In the genomic region with DNA sequence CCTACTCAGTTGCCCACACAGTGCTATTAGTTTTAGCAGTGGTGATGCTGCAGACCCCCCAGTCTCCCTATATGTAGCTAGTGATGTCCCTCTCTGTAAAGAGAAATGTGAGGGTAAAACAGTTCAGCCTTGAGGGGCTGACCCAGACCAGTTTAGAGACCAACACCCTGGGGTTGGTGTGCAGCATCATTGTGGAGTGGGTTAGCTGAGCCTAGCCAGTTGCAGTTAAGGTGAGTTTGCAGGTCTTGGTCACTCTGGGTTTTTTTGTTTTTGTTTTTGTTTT, we compare ENCODE assay signal across 8 cellular contexts. TPM values are rescaled to one million over a fixed set of nuclear protein-coding genes. Genes with fewer than 3 reads are reported as not detected.
DNase-seq lines count a peak whose midpoint lies in the region; ATAC-seq, FAIRE-seq and TF ChIP-seq lines count a peak whose summit lies in the region.

No MANE protein-coding gene starts in this region.

- peaks cover 80% of the 10 kb centered on the region for H4K20me1 ChIP-seq in astrocyte (ENCODE audit: insufficient read depth, low read length)

- H2AFZ ChIP-seq in astrocyte (ENCODE audit: low read depth, low read length) = no peak overlapping the region

- H3K36me3 ChIP-seq in astrocyte (ENCODE audit: insufficient read depth, low read length) = peaks cover 39% of the 10 kb centered on the region
- H3K36me3 ChIP-seq in liver (ENCODE audit: control insufficient read depth in 4 of 4, insufficient read depth in 3 of 4, low read depth in 1 of 4, low read length in 3 of 4) = peaks cover 0 to 42% (median 15%) of the 10 kb centered on the region in 4 donors
- H3K36me3 ChIP-seq in thymus (ENCODE audit: control insufficient read depth, insufficient read depth) = peaks cover 49% of the 10 kb centered on the region

- H3K4me3 ChIP-seq in astrocyte (ENCODE audit: insufficient read depth, low read depth, low read length) (peak overlapping the region; percentile 54), liver (ENCODE audit: low read depth in 1 of 3, low read length in 3 of 3) (peak overlapping the region; percentile 8 to 59 (median 30)), thymus (ENCODE audit: low read length) (peak overlapping the region; percentile 90)

- TF ChIP-seq RAD21 in liver (IDR thresholded peaks at IDR 0.05) = no peak

- H3K9me3 ChIP-seq in astrocyte (ENCODE audit: insufficient read depth, low read depth, low read length) (no peaks in the 10 kb centered on the region), liver (ENCODE audit: control insufficient read depth in 4 of 4, low read length in 3 of 4) (no peaks in the 10 kb centered on the region), thymus (ENCODE audit: control insufficient read depth) (no peaks in the 10 kb centered on the region)

- intact Hi-C loops in activated CD4-positive, alpha-beta T cell treated with anti-CD3 and anti-CD28 coated beads for 36 hours (cut with DNase I, micrococcal nuclease) = loop anchor here in 1 of 2 experiments (2.0 to 10.0 kb wide), 3 partner anchors 68 to 1302 kb away; partner anchors contain the start of genes CUTA and DXO

- POLR2A ChIA-PET in activated CD4-positive, alpha-beta T cell treated with anti-CD3 and anti-CD28 coated beads for 36 hours (lab: Charles Lee) = interaction anchor here (0.6 to 3.7 kb wide), 12 partner anchors 10 to 331 kb away, joined by 3 to 25 read pairs (median 4); partner anchors contain the start of genes KIFC1, PFDN6, RGL2 and WDR46

- peaks cover 46% of the 10 kb centered on the region for H3K4me1 ChIP-seq in astrocyte (ENCODE audit: insufficient read depth, low read length)
- H3K4me1 ChIP-seq in liver (ENCODE audit: control insufficient read depth in 4 of 4, insufficient read depth in 4 of 4, low read length in 3 of 4) = peaks cover 9 to 48% (median 36%) of the 10 kb centered on the region in 4 donors
- peaks cover 31% of the 10 kb centered on the region for H3K4me1 ChIP-seq in thymus (ENCODE audit: control insufficient read depth, insufficient read depth, low read length)

- FAIRE-seq in astrocyte (lab: Jason Lieb, UNC) = no peak

- TF ChIP-seq CTCF in astrocyte (IDR thresholded peaks at IDR 0.05; ENCODE audit: insufficient read depth, low read depth, low read length) (no peak), liver (IDR thresholded peaks at IDR 0.05; ENCODE audit: low read depth, low read length, missing input control) (no peak)

- H3K9ac ChIP-seq in astrocyte (ENCODE audit: low read length) (peak overlapping the region; percentile 66), liver (ENCODE audit: low read depth in 1 of 2, low read length in 2 of 2) (peak overlapping the region; percentile 39 to 41)

- DNase-seq in activated CD4-positive, alpha-beta T cell treated with anti-CD3 and anti-CD28 coated beads for 36 hours = no peak
- no peak for DNase-seq in activated CD4-positive, alpha-beta T cell treated with anti-CD3 and anti-CD28 coated beads for 1 hour
- DNase-seq in astrocyte (ENCODE audit: low read depth) (no peak), NCI-H146 (lab: John Stamatoyannopoulos, UW) (no peak), HUDEP-2 (lab: John Stamatoyannopoulos, UW; ENCODE audit: unreplicated experiment in 76 of 76) (no peak), GM03348 (ENCODE audit: low spot score) (no peak)

- H3K4me1 Mint-ChIP-seq in activated CD4-positive, alpha-beta T cell treated with anti-CD3 and anti-CD28 coated beads for 36 hours = peaks cover 39% of the 10 kb centered on the region
- peaks cover 26% of the 10 kb centered on the region for H3K4me1 Mint-ChIP-seq in astrocyte (ENCODE audit: low read depth, unreplicated experiment)

- peak overlapping the region; percentile 95 for H3K4me2 ChIP-seq in astrocyte (ENCODE audit: low read length)

- ATAC-seq in activated CD4-positive, alpha-beta T cell treated with anti-CD3 and anti-CD28 coated beads for 36 hours = no peak

- peak overlapping the region; percentile 91 for H3K4me3 Mint-ChIP-seq in activated CD4-positive, alpha-beta T cell treated with anti-CD3 and anti-CD28 coated beads for 36 hours
- peak overlapping the region; percentile 100 for H3K4me3 Mint-ChIP-seq in astrocyte (ENCODE audit: unreplicated experiment)

- no peaks in the 10 kb centered on the region for H3K27me3 Mint-ChIP-seq in activated CD4-positive, alpha-beta T cell treated with anti-CD3 and anti-CD28 coated beads for 36 hours
- no peaks in the 10 kb centered on the region for H3K27me3 Mint-ChIP-seq in astrocyte (ENCODE audit: low read depth, unreplicated experiment)

- peaks cover 58% of the 10 kb centered on the region for H3K36me3 Mint-ChIP-seq in activated CD4-positive, alpha-beta T cell treated with anti-CD3 and anti-CD28 coated beads for 36 hours (ENCODE audit: low read depth)
- H3K36me3 Mint-ChIP-seq in astrocyte (ENCODE audit: low read depth, unreplicated experiment) = peaks cover 21% of the 10 kb centered on the region

- H3K27me3 ChIP-seq in astrocyte (ENCODE audit: insufficient read depth, low read length) (no peaks in the 10 kb centered on the region), liver (ENCODE audit: control insufficient read depth in 4 of 4, insufficient read depth in 4 of 4, low read length in 3 of 4) (no peaks in the 10 kb centered on the region), thymus (ENCODE audit: control insufficient read depth, insufficient read depth) (no peaks in the 10 kb centered on the region)

- peak overlapping the region; percentile 90 for H3K27ac Mint-ChIP-seq in activated CD4-positive, alpha-beta T cell treated with anti-CD3 and anti-CD28 coated beads for 36 hours
- H3K27ac Mint-ChIP-seq in astrocyte (ENCODE audit: unreplicated experiment) = peak overlapping the region; percentile 95

- no peaks in the 10 kb centered on the region for H3K9me3 Mint-ChIP-seq in activated CD4-positive, alpha-beta T cell treated with anti-CD3 and anti-CD28 coated beads for 36 hours (ENCODE audit: low read depth)
- H3K9me3 Mint-ChIP-seq in astrocyte (ENCODE audit: unreplicated experiment) = no peaks in the 10 kb centered on the region

- H3K27ac ChIP-seq in astrocyte (ENCODE audit: low read depth, low read length) (peak overlapping the region; percentile 43), liver (ENCODE audit: low read depth in 1 of 2, low read length in 2 of 2) (peak overlapping the region; percentile 63 to 64), thymus (ENCODE audit: low read depth) (peak overlapping the region; percentile 97)

- CTCF ChIA-PET in activated CD4-positive, alpha-beta T cell treated with anti-CD3 and anti-CD28 coated beads for 36 hours (lab: Charles Lee) = interaction anchor here (0.9 to 4.0 kb wide), 4 partner anchors 13 to 41 kb away, joined by 3 to 17 read pairs (median 9); partner anchors contain the start of genes PFDN6, WDR46 and ZBTB22

- peaks cover 43% of the 10 kb centered on the region for H3K79me2 ChIP-seq in astrocyte (ENCODE audit: insufficient read depth, low read length)

TF ChIP-seq in liver, 16 proteins besides CTCF, POLR2A, EP300 and RAD21:
- TF ChIP-seq TAF1 (conservative IDR thresholded peaks at IDR 0.05) = no peak
- TF ChIP-seq SP1 (IDR thresholded peaks at IDR 0.05) = no peak
- TF ChIP-seq EGR1 (IDR thresholded peaks at IDR 0.05; ENCODE audit: low read depth in 2 of 2) = no peak

RNA-seq across cellular contexts. Expression of gene B3GALT4, which starts 0.4 kb away (rescaled TPM):
- total RNA-seq in activated CD4-positive, alpha-beta T cell treated with anti-CD3 and anti-CD28 coated beads for 36 hours = 1 to 10 TPM; 2.8 to 3.5 TPM
- total RNA-seq in astrocyte = 1.5 and 1.8 TPM in 2 replicates
- total RNA-seq in liver = 1 to 10 TPM; 1.5 to 2.2 TPM
- polyA plus RNA-seq in liver = 1 to 10 TPM; 1.5 to 2.7 TPM
- 14.9 TPM for polyA plus RNA-seq in thymus

RNA-seq across cellular contexts. Expression of gene RPS18, which starts 4.6 kb away (rescaled TPM):
- total RNA-seq in activated CD4-positive, alpha-beta T cell treated with anti-CD3 and anti-CD28 coated beads for 36 hours = 1,000 to 10,000 TPM; 2,706 to 4,631 TPM
- total RNA-seq in astrocyte (1,911 and 2,061 TPM in 2 replicates), liver (1,000 to 10,000 TPM in 1 of 2 donors, 100 to 1,000 TPM in 1; 742 to 1,432 TPM)
- polyA plus RNA-seq in liver (1,000 to 10,000 TPM in 1 of 2 donors, 100 to 1,000 TPM in 1; 812 to 1,309 TPM), thymus (5,710 TPM)

RNA-seq across cellular contexts. Expression of gene VPS52, which starts 4.8 kb away (rescaled TPM):
- total RNA-seq in activated CD4-positive, alpha-beta T cell treated with anti-CD3 and anti-CD28 coated beads for 36 hours = 10 to 100 TPM; 35.6 to 45.2 TPM
- total RNA-seq in astrocyte (29.9 and 30.6 TPM in 2 replicates), liver (10 to 100 TPM; 21.3 to 33.4 TPM)
- polyA plus RNA-seq in liver (10 to 100 TPM; 23.1 to 27.5 TPM), thymus (59.0 TPM)

RNA-seq across cellular contexts. Expression of gene WDR46, which starts 12.5 kb away (rescaled TPM):
- total RNA-seq in activated CD4-positive, alpha-beta T cell treated with anti-CD3 and anti-CD28 coated beads for 36 hours = 10 to 100 TPM; 63.5 to 69.4 TPM
- 59.7 and 63.7 TPM in 2 replicates for total RNA-seq in astrocyte
- total RNA-seq in liver = 10 to 100 TPM; 17.9 to 28.3 TPM
- 10 to 100 TPM; 23.0 to 30.2 TPM for polyA plus RNA-seq in liver
- 68.6 TPM for polyA plus RNA-seq in thymus

RNA-seq across cellular contexts. Expression of gene PFDN6, which starts 12.9 kb away (rescaled TPM):
- total RNA-seq in activated CD4-positive, alpha-beta T cell treated with anti-CD3 and anti-CD28 coated beads for 36 hours = 10 to 100 TPM; 65.4 to 96.9 TPM
- total RNA-seq in astrocyte = 54.8 and 56.7 TPM in 2 replicates
- 10 to 100 TPM; 12.5 to 22.4 TPM for total RNA-seq in liver
- polyA plus RNA-seq in liver = 10 to 100 TPM in 1 of 2 donors, 1 to 10 TPM in 1; 6.5 to 60.1 TPM
- polyA plus RNA-seq in thymus = 171 TPM

Comparison
In these comparisons a context has a peak if more than half of its experiments do, and no peak if none do; other contexts are left out.
1. H3K27ac ChIP-seq: peak in every context shown above with its lines; median percentile 97 in thymus; 64 in liver; 43 in astrocyte.
2. H3K4me3 ChIP-seq: peak in every context shown above with its lines; median percentile 90 in thymus; 54 in astrocyte; 30 in liver.